7 cellular contexts compared by ENCODE assay signal in the genomic region with DNA sequence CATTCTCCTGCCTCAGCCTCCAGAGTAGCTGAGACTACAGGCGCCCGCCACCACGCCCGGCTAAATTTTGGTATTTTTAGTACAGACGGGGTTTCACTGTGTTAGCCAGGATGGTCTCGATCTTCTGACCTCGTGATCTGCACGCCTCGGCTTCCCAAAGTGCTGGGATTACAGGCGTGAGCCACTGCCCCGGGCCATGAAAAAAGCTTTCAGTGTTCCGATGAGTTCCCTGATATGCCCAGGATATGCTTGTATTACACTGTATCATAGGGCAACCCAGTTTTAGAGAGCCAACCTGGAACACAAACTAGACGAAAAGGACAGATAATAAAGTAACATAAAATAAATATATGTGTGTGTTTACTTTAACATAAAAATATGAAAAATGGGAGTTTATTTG. TPM values are rescaled to one million over a fixed set of nuclear protein-coding genes. Genes with fewer than 3 reads are reported as not detected.
DNase-seq lines count a peak whose midpoint lies in the region; ATAC-seq and TF ChIP-seq lines count a peak whose summit lies in the region.
"Not testable (repeated sequence)": the region's sequence is repeated elsewhere in the genome, so short reads cannot be mapped to it uniquely, and the experiment has no call there.
"Had no signal": no experiment of that assay in that cellular context is flagged by ENCODE, and none has a peak within 500 bp of the region (broad histone marks: within the 10 kb centered on the region; RNA-seq: fewer than 3 reads in every experiment).

No MANE protein-coding gene starts in this region.

- not testable (repeated sequence) for TF ChIP-seq CTCF in BE2C (IDR thresholded peaks at IDR 0.05; ENCODE audit: low read depth, low read length); C4-2B (conservative IDR thresholded peaks at IDR 0.05); LNCaP clone FGC (IDR thresholded peaks at IDR 0.05; ENCODE audit: control insufficient read depth, extremely low read depth, insufficient read depth); PC-3 (conservative IDR thresholded peaks at IDR 0.05; ENCODE audit: low read depth, low read length); osteoblast (IDR thresholded peaks at IDR 0.05; ENCODE audit: extremely low read depth, low read depth, low read length)

- intact Hi-C loops in PC-3 (cut with micrococcal nuclease), result loop anchor here (10.0 kb wide), 1 partner anchor 169 kb away; the partner anchor contains the start of gene KLHL24

- not testable (repeated sequence) for H3F3A ChIP-seq in PC-3 (ENCODE audit: low read length, unreplicated experiment)

- DNase-seq in BE2C, result peak; percentile 38
- peak; percentile 41 for DNase-seq in LNCaP clone FGC (ENCODE audit: low read depth)
- not testable (repeated sequence) for DNase-seq in PC-3
- peak; percentile 9 for DNase-seq in osteoblast (ENCODE audit: insufficient read length, low spot score, missing footprints)

- H4K20me1 ChIP-seq in PC-3 (ENCODE audit: low read length); osteoblast (ENCODE audit: insufficient read depth, low read length): not testable (repeated sequence)

- H3K9me2 ChIP-seq in PC-3 (replicated peaks; ENCODE audit: low read length), result not testable (repeated sequence)

- H3K4me2 ChIP-seq in PC-3 (ENCODE audit: low read length), result peak overlapping the region; percentile 59
- not testable (repeated sequence) for H3K4me2 ChIP-seq in osteoblast (ENCODE audit: insufficient read depth, low read length)

- ATAC-seq in PC-3, result not testable (repeated sequence)

- BruUV-seq in PC-3 (replicated peaks; lab: Mats Ljungman, UMichigan), result not testable (repeated sequence)

- peak overlapping the region; percentile 25; the same call in 1 of the 2 replicates for H3K27ac ChIP-seq in C4-2B
- not testable (repeated sequence) for H3K27ac ChIP-seq in PC-3 (ENCODE audit: low read length); osteoblast (ENCODE audit: low read depth, low read length)

- not testable (repeated sequence) for H3K4me1 ChIP-seq in BE2C; PC-3 (ENCODE audit: insufficient read depth, low read length); osteoblast (ENCODE audit: insufficient read depth, low read length)

- not testable (repeated sequence) for H3K36me3 ChIP-seq in BE2C; PC-3 (ENCODE audit: low read depth, low read length); osteoblast (ENCODE audit: insufficient read depth, low read length)

- H3K4me3 ChIP-seq in BE2C (ENCODE audit: low read depth, low read length) (0 out of 2 replicates have a peak overlapping the region, but pooled peaks have one; percentile 7), PC-3 (ENCODE audit: low read length) (peak overlapping the region; percentile 18; the same call in 1 of the 2 replicates)
- not testable (repeated sequence) for H3K4me3 ChIP-seq in LNCaP clone FGC (ENCODE audit: low read depth, low read length); osteoblast (ENCODE audit: insufficient read depth, low read length)

- not testable (repeated sequence) for H3K27me3 ChIP-seq in BE2C; PC-3 (ENCODE audit: low read length); osteoblast (ENCODE audit: insufficient read depth, low read length)

- POLR2A ChIA-PET in PC-3 (lab: Charles Lee; ENCODE audit: unreplicated experiment), result not testable (repeated sequence)

- H3K79me2 ChIP-seq in PC-3 (ENCODE audit: low read length); osteoblast (ENCODE audit: insufficient read depth, low read length): not testable (repeated sequence)

- H2AFZ ChIP-seq in PC-3 (ENCODE audit: low read length), result peak overlapping the region; percentile 77
- H2AFZ ChIP-seq in osteoblast (ENCODE audit: low read length), result not testable (repeated sequence)

- CTCF ChIA-PET in PC-3 (lab: Charles Lee), result not testable (repeated sequence)

- H3K9me3 ChIP-seq in BE2C; PC-3 (ENCODE audit: low read length); osteoblast (ENCODE audit: low read depth, low read length): not testable (repeated sequence)

- H3K9ac ChIP-seq in PC-3 (ENCODE audit: low read length), result not testable (repeated sequence)

RNA-seq across cellular contexts. Expression of gene MCF2L2, which starts 37.3 kb away (rescaled TPM):
- 4.8 TPM for polyA plus RNA-seq in BE2C (2012; ENCODE audit: insufficient read depth, insufficient read length, low read depth)
- total RNA-seq in PC-3 (2014; rRNA removed), result 3.6 and 3.9 TPM in 2 replicates
- under 0.01 TPM in 2 replicates for total RNA-seq in osteoblast
- total RNA-seq: A673 had no signal
- polyA plus RNA-seq: AG04450 had no signal
